1 cellular context compared by ENCODE assay signal in the genomic region with DNA sequence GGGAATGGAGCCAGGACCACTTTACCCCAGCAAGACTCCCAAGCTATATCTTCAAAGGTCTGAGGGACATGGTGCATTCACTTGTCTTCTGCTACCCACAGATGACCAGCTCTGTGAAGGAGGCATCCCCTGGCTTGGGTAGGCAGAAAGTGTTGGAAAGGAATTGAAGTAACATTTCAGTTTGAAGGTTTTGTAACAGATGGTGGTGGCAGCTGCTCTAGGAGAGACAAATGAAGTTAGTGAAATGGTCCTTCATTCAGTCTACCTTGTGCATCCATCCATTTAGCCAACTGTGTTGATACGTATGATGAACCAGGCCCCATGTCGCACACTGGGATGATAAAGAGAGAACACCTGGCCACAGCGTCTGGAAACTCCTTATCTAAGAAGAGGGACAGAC.
TF ChIP-seq lines count a peak whose summit lies in the region.

No MANE protein-coding gene starts in this region.

TF ChIP-seq in HCT116, 20 proteins besides CTCF, POLR2A, EP300 and RAD21 (continued from another document):
- TF ChIP-seq, protein P1, sequence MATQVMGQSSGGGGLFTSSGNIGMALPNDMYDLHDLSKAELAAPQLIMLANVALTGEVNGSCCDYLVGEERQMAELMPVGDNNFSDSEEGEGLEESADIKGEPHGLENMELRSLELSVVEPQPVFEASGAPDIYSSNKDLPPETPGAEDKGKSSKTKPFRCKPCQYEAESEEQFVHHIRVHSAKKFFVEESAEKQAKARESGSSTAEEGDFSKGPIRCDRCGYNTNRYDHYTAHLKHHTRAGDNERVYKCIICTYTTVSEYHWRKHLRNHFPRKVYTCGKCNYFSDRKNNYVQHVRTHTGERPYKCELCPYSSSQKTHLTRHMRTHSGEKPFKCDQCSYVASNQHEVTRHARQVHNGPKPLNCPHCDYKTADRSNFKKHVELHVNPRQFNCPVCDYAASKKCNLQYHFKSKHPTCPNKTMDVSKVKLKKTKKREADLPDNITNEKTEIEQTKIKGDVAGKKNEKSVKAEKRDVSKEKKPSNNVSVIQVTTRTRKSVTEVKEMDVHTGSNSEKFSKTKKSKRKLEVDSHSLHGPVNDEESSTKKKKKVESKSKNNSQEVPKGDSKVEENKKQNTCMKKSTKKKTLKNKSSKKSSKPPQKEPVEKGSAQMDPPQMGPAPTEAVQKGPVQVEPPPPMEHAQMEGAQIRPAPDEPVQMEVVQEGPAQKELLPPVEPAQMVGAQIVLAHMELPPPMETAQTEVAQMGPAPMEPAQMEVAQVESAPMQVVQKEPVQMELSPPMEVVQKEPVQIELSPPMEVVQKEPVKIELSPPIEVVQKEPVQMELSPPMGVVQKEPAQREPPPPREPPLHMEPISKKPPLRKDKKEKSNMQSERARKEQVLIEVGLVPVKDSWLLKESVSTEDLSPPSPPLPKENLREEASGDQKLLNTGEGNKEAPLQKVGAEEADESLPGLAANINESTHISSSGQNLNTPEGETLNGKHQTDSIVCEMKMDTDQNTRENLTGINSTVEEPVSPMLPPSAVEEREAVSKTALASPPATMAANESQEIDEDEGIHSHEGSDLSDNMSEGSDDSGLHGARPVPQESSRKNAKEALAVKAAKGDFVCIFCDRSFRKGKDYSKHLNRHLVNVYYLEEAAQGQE (IDR thresholded peaks at IDR 0.05; ENCODE audit: low read depth): no peak
- TF ChIP-seq ELF1 (IDR thresholded peaks at IDR 0.05; ENCODE audit: borderline replicate concordance, low read depth): no peak
- no peak for TF ChIP-seq FOSL1 (IDR thresholded peaks at IDR 0.05; ENCODE audit: low read depth)
- no peak for TF ChIP-seq SP1 (IDR thresholded peaks at IDR 0.05; ENCODE audit: low read depth)
- no peak for TF ChIP-seq CBX3 (IDR thresholded peaks at IDR 0.05; ENCODE audit: low read depth)
- no peak for TF ChIP-seq ZNF274 (IDR thresholded peaks at IDR 0.05; ENCODE audit: low read depth, low read length)
- no peak for TF ChIP-seq YY1 (IDR thresholded peaks at IDR 0.05; ENCODE audit: extremely low read depth, insufficient replicate concordance, low read depth, low read length)
- TF ChIP-seq EZH2phosphoT487 (IDR thresholded peaks at IDR 0.05; ENCODE audit: borderline replicate concordance): no peak
TF ChIP-seq in HCT116: peak in this region for 0.
